ENCODE assay signal across 9 cellular contexts in the genomic region with DNA sequence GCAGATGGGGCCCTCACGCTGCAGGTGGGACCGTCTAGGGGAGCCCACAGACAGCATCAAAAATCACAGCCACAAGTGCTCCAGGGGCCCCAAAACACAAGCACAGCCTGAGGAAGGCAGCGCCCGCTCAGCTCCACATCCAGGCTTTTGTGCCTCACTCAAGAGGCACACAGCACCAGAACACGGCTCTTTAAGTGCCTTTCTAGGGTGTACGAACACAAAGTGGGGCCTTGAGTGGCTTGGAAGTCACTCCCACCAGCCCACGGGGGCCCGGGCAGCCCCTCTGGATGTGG.
DNase-seq lines count a peak whose midpoint lies in the region; ATAC-seq and TF ChIP-seq lines count a peak whose summit lies in the region.
"Had no signal": no experiment of that assay in that cellular context is flagged by ENCODE, and none has a peak within 500 bp of the region (broad histone marks: within the 10 kb centered on the region; RNA-seq: fewer than 3 reads in every experiment).

No MANE protein-coding gene starts in this region.

- ATAC-seq in Panc1 = peak; percentile 49
- no peak for ATAC-seq in GM19463 (IDR thresholded peaks at IDR 0.05; ENCODE audit: unreplicated experiment)
- no peak for ATAC-seq in GM21723 (IDR thresholded peaks at IDR 0.05; ENCODE audit: unreplicated experiment)

- H3K36me3 ChIP-seq in Panc1 (ENCODE audit: control insufficient read depth, insufficient read depth, low read length) (no peaks in the 10 kb centered on the region), endodermal cell (ENCODE audit: control insufficient read depth, insufficient read depth, low read length) (peaks cover 3% of the 10 kb centered on the region), testis (ENCODE audit: low read depth, missing control alignments) (no peaks in the 10 kb centered on the region)

- DNase-seq in Panc1 (ENCODE audit: low read depth, low spot score) = no peak
- DNase-seq in endodermal cell = no peak
- no peak for DNase-seq in nephron progenitor cell
- DNase-seq in testis = no peak
- DNase-seq in GDM1 (lab: John Stamatoyannopoulos, UW) = no peak
- DNase-seq in amniotic stem cell (lab: John Stamatoyannopoulos, UW) = no peak
- DNase-seq: activated CD8-positive, alpha-beta memory T cell treated with anti-CD3 and anti-CD28 coated beads, Interleukin-2, amount 50 U/mL, for 4 hours had no signal

- no peak for TF ChIP-seq POLR2A in testis (IDR thresholded peaks at IDR 0.05)

- intact Hi-C loops in Panc1 (cut with micrococcal nuclease; ENCODE audit: unreplicated experiment) (no loop called here), testis (cut with DNase I; ENCODE audit: low total_unique reads) (no loop called here)

- CTCF ChIA-PET in Panc1 (lab: Charles Lee) = no interaction called here

- peak overlapping the region; percentile 86 for H3K27ac ChIP-seq in Panc1 (ENCODE audit: low read length)
- H3K27ac ChIP-seq in endodermal cell (ENCODE audit: low read depth, low read length) = peak overlapping the region; percentile 85
- H3K27ac ChIP-seq in testis = peak overlapping the region; percentile 88 to 92

- peak overlapping the region; percentile 84 for H3K27ac Mint-ChIP-seq in endodermal cell
- peak overlapping the region; percentile 59 for H3K27ac Mint-ChIP-seq in nephron progenitor cell

- WGBS in endodermal cell (ENCODE audit: insufficient coverage in 1 of 2, insufficient read length in 1 of 2), 2 experiments = 50 to 68% methylated on average over 7 to 8 of the region's 8 CpGs
- 67 to 92% methylated on average over 2 to 8 of the region's 8 CpGs for WGBS in testis, 2 donors

- H3K4me3 ChIP-seq in Panc1 (ENCODE audit: low read depth in 2 of 2, low read length in 2 of 2) = peak overlapping the region in 1 of 2 experiments; percentile 50; a peak in 2 of 4 replicates
- H3K4me3 ChIP-seq in endodermal cell (ENCODE audit: low read length) = no peak overlapping the region
- no peak overlapping the region for H3K4me3 ChIP-seq in testis

- H3K4me3 Mint-ChIP-seq in endodermal cell (peak overlapping the region; percentile 8), nephron progenitor cell (peak overlapping the region; percentile 74)

- no TSS peak for BruUV-seq in Panc1 (replicated peaks; lab: Mats Ljungman, UMichigan)

- H3K4me1 Mint-ChIP-seq in endodermal cell (peaks cover 17% of the 10 kb centered on the region), nephron progenitor cell (peaks cover 82% of the 10 kb centered on the region)

- TF ChIP-seq CTCF in Panc1 (IDR thresholded peaks at IDR 0.05) (no peak), endodermal cell (conservative IDR thresholded peaks at IDR 0.05) (no peak), nephron progenitor cell (IDR thresholded peaks at IDR 0.05) (no peak), testis (IDR thresholded peaks at IDR 0.05) (no peak)

- H3K9me3 ChIP-seq in Panc1 (ENCODE audit: control insufficient read depth, insufficient read depth, low read depth, low read length) (no peaks in the 10 kb centered on the region), endodermal cell (ENCODE audit: control insufficient read depth, low read length) (no peaks in the 10 kb centered on the region), testis (no peaks in the 10 kb centered on the region)

- no peaks in the 10 kb centered on the region for H3K27me3 ChIP-seq in Panc1 (ENCODE audit: control insufficient read depth, insufficient read depth, low read length)
- H3K27me3 ChIP-seq in endodermal cell (ENCODE audit: control insufficient read depth, insufficient read depth, low read length, poor library complexity, severe bottlenecking) = no peaks in the 10 kb centered on the region
- no peaks in the 10 kb centered on the region for H3K27me3 ChIP-seq in testis

- H3K27me3 Mint-ChIP-seq in endodermal cell (ENCODE audit: insufficient read depth) = no peaks in the 10 kb centered on the region
- no peaks in the 10 kb centered on the region for H3K27me3 Mint-ChIP-seq in nephron progenitor cell (ENCODE audit: low read depth, poor library complexity)

- peaks cover 4% of the 10 kb centered on the region for H3K36me3 Mint-ChIP-seq in endodermal cell (ENCODE audit: low read depth)
- H3K36me3 Mint-ChIP-seq in nephron progenitor cell (ENCODE audit: low read depth) = peaks cover 15% of the 10 kb centered on the region

- H3K9me3 Mint-ChIP-seq in endodermal cell (no peaks in the 10 kb centered on the region), nephron progenitor cell (no peaks in the 10 kb centered on the region)

- peaks cover 21% of the 10 kb centered on the region for H3K4me1 ChIP-seq in Panc1 (ENCODE audit: control insufficient read depth, insufficient read depth, low read length)
- peaks cover 14% of the 10 kb centered on the region for H3K4me1 ChIP-seq in endodermal cell (ENCODE audit: control insufficient read depth, insufficient read depth, low read length)
- peaks cover 24% of the 10 kb centered on the region for H3K4me1 ChIP-seq in testis

- in situ Hi-C loops in Panc1 (cut with HindIII; ENCODE audit: low pct_unique_long_range_greater_than_20kb, low sequenced_read_pairs) = no loop called here

- H3K9ac ChIP-seq in endodermal cell (ENCODE audit: extremely low read depth, low read length, poor library complexity, severe bottlenecking) = peak overlapping the region; percentile 25

- POLR2A ChIA-PET in Panc1 (lab: Charles Lee) = no interaction called here
